ENCODE assay signal across 20 cellular contexts in genomic region chr1:55246896-55247295, GRCh38.
"Had no signal": no experiment of that assay in that cellular context is flagged by ENCODE, and none has a peak within 500 bp of the region (broad histone marks: within the 10 kb centered on the region; RNA-seq: fewer than 3 reads in every experiment).

No MANE protein-coding gene starts in this region.

- DNase-seq: Kasumi-1; KG1; NCI-H1092; NCI-H1105 treated with DMSO at 0.1 percent for 48 hours; NCI-H1436; NCI-H187; NCI-H2029; NCI-H2081 treated with DMSO at 0.1 percent for 48 hours; NCI-H2171; NCI-H226; NCI-H446; NCI-H510A; NCI-H524 treated with DMSO at 0.1 percent for 48 hours; NCI-H69; NCI-H774; NK-92 treated with Interleukin-12 subunit alpha and Interleukin-12 subunit beta, amount 100 ng/mL, for 24 hours; PC-3; Peyer's patch; SHP77 treated with DMSO at 0.1 percent for 48 hours; SJCRH30 had no signal
